ENCODE assay signal across 17 cellular contexts in genomic region chr4:138320856-138321255, GRCh38.
DNase-seq lines count a peak whose midpoint lies in the region; ATAC-seq and TF ChIP-seq lines count a peak whose summit lies in the region.
"Had no signal": no experiment of that assay in that cellular context is flagged by ENCODE, and none has a peak within 500 bp of the region (broad histone marks: within the 10 kb centered on the region; RNA-seq: fewer than 3 reads in every experiment).

No MANE protein-coding gene starts in this region.

- H3K27me3 ChIP-seq in GM23338 (ENCODE audit: insufficient read depth) = no peaks in the 10 kb centered on the region

- peaks cover 13% of the 10 kb centered on the region for H3K4me1 ChIP-seq in GM23338 (ENCODE audit: insufficient read depth)
- H3K4me1 ChIP-seq: HAP-1 had no signal

- H3K27ac Mint-ChIP-seq in GM23338 = no peak overlapping the region
- H3K27ac Mint-ChIP-seq in activated naive CD8-positive, alpha-beta T cell treated with anti-CD3 and anti-CD28 coated beads for 36 hours = no peak overlapping the region
- H3K27ac Mint-ChIP-seq: B cell; CD4-positive, alpha-beta T cell; IgD-negative memory B cell had no signal

- no peak overlapping the region for H3K4me3 ChIP-seq in GM23338
- H3K4me3 ChIP-seq: GM12878, HAP-1 had no signal

- peak overlapping the region; percentile 66; the same call in 1 of the 2 replicates for H2AFZ ChIP-seq in GM23338

- H4K20me1 ChIP-seq in GM23338 (replicated peaks; ENCODE audit: insufficient read depth) = no peaks in the 10 kb centered on the region

- H3K36me3 ChIP-seq in GM23338 (ENCODE audit: insufficient read depth) = no peaks in the 10 kb centered on the region
- H3K36me3 ChIP-seq: HAP-1 had no signal

- peaks cover 22% of the 10 kb centered on the region for H3K4me1 Mint-ChIP-seq in GM23338
- no peaks in the 10 kb centered on the region for H3K4me1 Mint-ChIP-seq in activated naive CD8-positive, alpha-beta T cell treated with anti-CD3 and anti-CD28 coated beads for 36 hours
- H3K4me1 Mint-ChIP-seq: B cell, IgD-negative memory B cell had no signal

- H3K36me3 Mint-ChIP-seq in GM23338 (ENCODE audit: low read depth) = no peaks in the 10 kb centered on the region
- no peaks in the 10 kb centered on the region for H3K36me3 Mint-ChIP-seq in activated naive CD8-positive, alpha-beta T cell treated with anti-CD3 and anti-CD28 coated beads for 36 hours
- H3K36me3 Mint-ChIP-seq: IgD-negative memory B cell had no signal

- H3K4me2 ChIP-seq in GM23338 = no peak overlapping the region

- no peaks in the 10 kb centered on the region; the same call in 1 of the 2 replicates for H3K9me2 ChIP-seq in GM23338 (ENCODE audit: insufficient read depth)

- no peaks in the 10 kb centered on the region for H3K27me3 Mint-ChIP-seq in GM23338 (ENCODE audit: insufficient read depth, low read depth, poor library complexity)
- peaks cover 11% of the 10 kb centered on the region for H3K27me3 Mint-ChIP-seq in activated naive CD8-positive, alpha-beta T cell treated with anti-CD3 and anti-CD28 coated beads for 36 hours
- H3K27me3 Mint-ChIP-seq: B cell; CD4-positive, alpha-beta T cell; IgD-negative memory B cell had no signal

- H3K79me2 ChIP-seq in GM23338 (replicated peaks; ENCODE audit: insufficient read depth) = no peaks in the 10 kb centered on the region

- DNase-seq in GM23338 (ENCODE audit: low spot score) (no peak), cerebellum (ENCODE audit: low spot score) (peak; percentile 1), medulla oblongata (ENCODE audit: extremely low spot score) (peak; percentile 49), putamen (ENCODE audit: low spot score) (peak; percentile 59), NCI-H524 (lab: John Stamatoyannopoulos, UW) (no peak), NCI-H1930 (lab: John Stamatoyannopoulos, UW) (no peak)
- DNase-seq in activated naive CD8-positive, alpha-beta T cell treated with anti-CD3 and anti-CD28 coated beads for 36 hours = no peak
- DNase-seq: ACHN; C1 segment of cervical spinal cord; Calu3; CD4-positive, alpha-beta T cell; DMS 273 treated with DMSO at 0.1 percent for 48 hours; GOT3 had no signal

- H3K9me3 Mint-ChIP-seq in GM23338 = no peaks in the 10 kb centered on the region
- no peaks in the 10 kb centered on the region for H3K9me3 Mint-ChIP-seq in activated naive CD8-positive, alpha-beta T cell treated with anti-CD3 and anti-CD28 coated beads for 36 hours
- H3K9me3 Mint-ChIP-seq: CD4-positive, alpha-beta T cell; IgD-negative memory B cell had no signal

- no peak for TF ChIP-seq CTCF in GM23338 (conservative IDR thresholded peaks at IDR 0.05; ENCODE audit: low read depth in 2 of 2)

- no peak overlapping the region for H3K27ac ChIP-seq in GM23338 (ENCODE audit: low read depth)

- H3K4me3 Mint-ChIP-seq in GM23338 = no peak overlapping the region
- no peak overlapping the region for H3K4me3 Mint-ChIP-seq in activated naive CD8-positive, alpha-beta T cell treated with anti-CD3 and anti-CD28 coated beads for 36 hours
- H3K4me3 Mint-ChIP-seq: B cell; CD4-positive, alpha-beta T cell; IgD-negative memory B cell had no signal

- H3F3A ChIP-seq in GM23338 (replicated peaks; ENCODE audit: low read depth) = no peaks in the 10 kb centered on the region

- ATAC-seq in GM23338 = no peak

TF ChIP-seq in GM23338, 12 proteins besides CTCF, POLR2A, EP300 and RAD21:
- TF ChIP-seq EZH2 (IDR thresholded peaks at IDR 0.05; ENCODE audit: low read depth, unreplicated experiment) = no peak
- TF ChIP-seq POLR2AphosphoS5 (IDR thresholded peaks at IDR 0.05; ENCODE audit: low read depth) = no peak
- no peak for TF ChIP-seq NANOG (IDR thresholded peaks at IDR 0.05; ENCODE audit: borderline replicate concordance)
- no peak for TF ChIP-seq ETS1 (IDR thresholded peaks at IDR 0.05)

Comparison
In these comparisons a context has a peak if more than half of its experiments do, and no peak if none do; other contexts are left out.
1. DNase-seq: peak in cerebellum (single experiment), medulla oblongata (single experiment) and putamen (single experiment); none in GM23338 (single experiment), NCI-H524 (0 of 2), activated naive CD8-positive, alpha-beta T cell treated with anti-CD3 and anti-CD28 coated beads for 36 hours (single experiment) and NCI-H1930 (0 of 2).